15 cellular contexts compared by ENCODE assay signal in genomic region chr6:45538636-45539035, GRCh38.
DNase-seq lines count a peak whose midpoint lies in the region; TF ChIP-seq lines count a peak whose summit lies in the region.
"Had no signal": no experiment of that assay in that cellular context is flagged by ENCODE, and none has a peak within 500 bp of the region (broad histone marks: within the 10 kb centered on the region; RNA-seq: fewer than 3 reads in every experiment).

No MANE protein-coding gene starts in this region.

- peaks cover 6% of the 10 kb centered on the region for H3K4me1 Mint-ChIP-seq in MCF 10A (ENCODE audit: insufficient read depth, unreplicated experiment)
- H3K4me1 Mint-ChIP-seq in activated T-helper 2 cell treated with anti-CD3 and anti-CD28 coated beads, Interferon-gamma antibody, Interleukin-2, Interleukin-4, amounts not matched to agents 10 μg/mL and 5 μg/mL and 100 μg/mL, durations not matched to agents 14 hours and 24 hours and 36 hours (ENCODE audit: low read depth) = peaks cover 68% of the 10 kb centered on the region
- H3K4me1 Mint-ChIP-seq in type B pancreatic cell (ENCODE audit: unreplicated experiment) = peaks cover 53% of the 10 kb centered on the region

- peak overlapping the region in 1 of 2 experiments; percentile 24 for H3K4ac ChIP-seq in mesenchymal stem cell (ENCODE audit: low read depth in 1 of 2, low read length in 2 of 2)

- DNase-seq in breast epithelium (ENCODE audit: low spot score in 2 of 2) (peak in 1 of 2 donors; percentile 32), MCF 10A (ENCODE audit: unreplicated experiment) (no peak), mesenchymal stem cell (peak; percentile 29), type B pancreatic cell (ENCODE audit: extremely low spot score, unreplicated experiment) (no peak), GM20000 (ENCODE audit: low spot score) (no peak), HUDEP-2 (lab: John Stamatoyannopoulos, UW; ENCODE audit: unreplicated experiment in 76 of 76) (no peak), EL (no peak)
- no peak for DNase-seq in activated T-helper 2 cell treated with anti-CD3 and anti-CD28 coated beads, Interferon-gamma antibody, Interleukin-2, Interleukin-4, amounts not matched to agents 10 μg/mL and 5 μg/mL and 100 μg/mL, durations not matched to agents 14 hours and 24 hours and 36 hours (ENCODE audit: low spot score)
- DNase-seq: activated naive CD4-positive, alpha-beta T cell; effector memory CD8-positive, alpha-beta T cell; glutamatergic neuron; NCI-H1694 treated with DMSO at 0.1 percent for 48 hours; NCI-H774; stimulated activated CD4-positive, alpha-beta T cell treated with anti-CD3 and anti-CD28 coated beads, Interleukin-4, amount 100 ng/mL, for 1 hour had no signal

- H2BK5ac ChIP-seq in mesenchymal stem cell (ENCODE audit: low read depth, low read length, poor library complexity, severe bottlenecking) = no peak overlapping the region

- TF ChIP-seq POLR2A in breast epithelium (IDR thresholded peaks at IDR 0.05) = no peak

- 55% methylated on average over 6 of the region's 6 CpGs for WGBS in mesenchymal stem cell

- H3K14ac ChIP-seq in mesenchymal stem cell (ENCODE audit: low read length in 2 of 2) = peak overlapping the region in 1 of 2 experiments; percentile 53

- no peak overlapping the region for H2BK15ac ChIP-seq in mesenchymal stem cell (ENCODE audit: low read depth, poor library complexity, severe bottlenecking)

- no peak overlapping the region for H3K23ac ChIP-seq in mesenchymal stem cell (ENCODE audit: low read length in 2 of 2)

- peak overlapping the region; percentile 80 for H3K9ac ChIP-seq in mesenchymal stem cell (ENCODE audit: low read length)

- H3K27me3 ChIP-seq in breast epithelium (no peaks in the 10 kb centered on the region), mesenchymal stem cell (ENCODE audit: control insufficient read depth in 1 of 2, insufficient read depth in 1 of 2, low read length in 2 of 2) (no peaks in the 10 kb centered on the region)

- intact Hi-C loops in breast epithelium (cut with DNase I; ENCODE audit: low total_unique reads) (no loop called here), MCF 10A (cut with micrococcal nuclease) (no loop called here)
- intact Hi-C loops in activated T-helper 2 cell treated with anti-CD3 and anti-CD28 coated beads, Interferon-gamma antibody, Interleukin-2, Interleukin-4, amounts not matched to agents 10 μg/mL and 5 μg/mL and 100 μg/mL, durations not matched to agents 14 hours and 24 hours and 36 hours (cut with micrococcal nuclease) = no loop called here

- H3K4me3 ChIP-seq in breast epithelium (no peak overlapping the region), mesenchymal stem cell (ENCODE audit: insufficient read depth in 1 of 2, low read depth in 1 of 2, low read length in 2 of 2) (peak overlapping the region in 1 of 2 experiments; percentile 36)

- no peak overlapping the region for H2BK12ac ChIP-seq in mesenchymal stem cell (ENCODE audit: low read length in 2 of 2)

- H3K36me3 ChIP-seq in breast epithelium = no peaks in the 10 kb centered on the region
- peaks cover 0 to 20% of the 10 kb centered on the region in 2 experiments for H3K36me3 ChIP-seq in mesenchymal stem cell (ENCODE audit: control insufficient read depth in 1 of 2, insufficient read depth in 2 of 2, low read depth in 1 of 2, low read length in 2 of 2)

- H3K18ac ChIP-seq in mesenchymal stem cell (ENCODE audit: low read depth in 1 of 2, low read length in 2 of 2) = peak overlapping the region in 1 of 2 experiments; percentile 86

- TF ChIP-seq CTCF in breast epithelium (IDR thresholded peaks at IDR 0.05) (no peak), MCF 10A (IDR thresholded peaks at IDR 0.05; ENCODE audit: unreplicated experiment) (no peak), type B pancreatic cell (conservative IDR thresholded peaks at IDR 0.05) (no peak), GM20000 (IDR thresholded peaks at IDR 0.05; ENCODE audit: extremely low read depth, missing control alignments) (no peak)

- H4K91ac ChIP-seq in mesenchymal stem cell (ENCODE audit: low read length) = no peak overlapping the region

- peaks cover 39% of the 10 kb centered on the region for H3K79me1 ChIP-seq in mesenchymal stem cell (replicated peaks; ENCODE audit: low read length, poor library complexity, severe bottlenecking)

- peak overlapping the region; percentile 58 to 75 for H3K27ac ChIP-seq in breast epithelium
- H3K27ac ChIP-seq in mesenchymal stem cell (ENCODE audit: low read length, poor library complexity, severe bottlenecking) = peak overlapping the region; percentile 22
- H3K27ac ChIP-seq: RWPE1 had no signal

- H2AK5ac ChIP-seq in mesenchymal stem cell (ENCODE audit: low read length, severe bottlenecking) = no peak overlapping the region

- no peaks in the 10 kb centered on the region for H3K9me3 ChIP-seq in breast epithelium
- no peaks in the 10 kb centered on the region for H3K9me3 ChIP-seq in mesenchymal stem cell (ENCODE audit: control insufficient read depth, low read length)

- H3K4me1 ChIP-seq in breast epithelium (no peaks in the 10 kb centered on the region), mesenchymal stem cell (ENCODE audit: control insufficient read depth, insufficient read depth, low read depth, low read length) (peaks cover 9% of the 10 kb centered on the region)

- POLR2A ChIA-PET in MCF 10A (lab: Yijun Ruan, JAX) = no interaction called here

- H3K27ac Mint-ChIP-seq in MCF 10A (ENCODE audit: low read depth, unreplicated experiment) (no peak overlapping the region), type B pancreatic cell (peak overlapping the region; percentile 38)
- peak overlapping the region; percentile 18 for H3K27ac Mint-ChIP-seq in activated T-helper 2 cell treated with anti-CD3 and anti-CD28 coated beads, Interferon-gamma antibody, Interleukin-2, Interleukin-4, amounts not matched to agents 10 μg/mL and 5 μg/mL and 100 μg/mL, durations not matched to agents 14 hours and 24 hours and 36 hours

- no peak overlapping the region for H3K4me2 ChIP-seq in mesenchymal stem cell (ENCODE audit: low read length, poor library complexity, severe bottlenecking)

- H3K4me3 Mint-ChIP-seq in MCF 10A (ENCODE audit: unreplicated experiment) (no peak overlapping the region), type B pancreatic cell (peak overlapping the region; percentile 54)
- no peak overlapping the region for H3K4me3 Mint-ChIP-seq in activated T-helper 2 cell treated with anti-CD3 and anti-CD28 coated beads, Interferon-gamma antibody, Interleukin-2, Interleukin-4, amounts not matched to agents 10 μg/mL and 5 μg/mL and 100 μg/mL, durations not matched to agents 14 hours and 24 hours and 36 hours (ENCODE audit: low read depth)
- H3K4me3 Mint-ChIP-seq: effector memory CD8-positive, alpha-beta T cell had no signal

- no peaks in the 10 kb centered on the region for H3K27me3 Mint-ChIP-seq in MCF 10A (ENCODE audit: insufficient read depth, unreplicated experiment)
- no peaks in the 10 kb centered on the region for H3K27me3 Mint-ChIP-seq in activated T-helper 2 cell treated with anti-CD3 and anti-CD28 coated beads, Interferon-gamma antibody, Interleukin-2, Interleukin-4, amounts not matched to agents 10 μg/mL and 5 μg/mL and 100 μg/mL, durations not matched to agents 14 hours and 24 hours and 36 hours (ENCODE audit: low read depth)
- H3K27me3 Mint-ChIP-seq in type B pancreatic cell = peaks cover 10% of the 10 kb centered on the region
- H3K27me3 Mint-ChIP-seq: effector memory CD8-positive, alpha-beta T cell had no signal

- H3K36me3 Mint-ChIP-seq in MCF 10A (ENCODE audit: insufficient read depth, unreplicated experiment) = peaks cover 12% of the 10 kb centered on the region
- peaks cover 96% of the 10 kb centered on the region for H3K36me3 Mint-ChIP-seq in activated T-helper 2 cell treated with anti-CD3 and anti-CD28 coated beads, Interferon-gamma antibody, Interleukin-2, Interleukin-4, amounts not matched to agents 10 μg/mL and 5 μg/mL and 100 μg/mL, durations not matched to agents 14 hours and 24 hours and 36 hours (ENCODE audit: low read depth)
- no peaks in the 10 kb centered on the region for H3K36me3 Mint-ChIP-seq in type B pancreatic cell

- CTCF ChIA-PET in MCF 10A (lab: Yijun Ruan, JAX) = no interaction called here

- peak overlapping the region; percentile 38 for H2BK120ac ChIP-seq in mesenchymal stem cell (ENCODE audit: low read depth, low read length)

- peak overlapping the region; percentile 67 for H4K8ac ChIP-seq in mesenchymal stem cell (ENCODE audit: low read length)

- H2AFZ ChIP-seq in mesenchymal stem cell (ENCODE audit: low read depth, low read length) = no peak overlapping the region

- BruUV-seq in MCF 10A (replicated peaks; lab: Mats Ljungman, UMichigan) = no TSS peak

- H3K9me3 Mint-ChIP-seq in MCF 10A (ENCODE audit: unreplicated experiment) = no peaks in the 10 kb centered on the region
- H3K9me3 Mint-ChIP-seq in activated T-helper 2 cell treated with anti-CD3 and anti-CD28 coated beads, Interferon-gamma antibody, Interleukin-2, Interleukin-4, amounts not matched to agents 10 μg/mL and 5 μg/mL and 100 μg/mL, durations not matched to agents 14 hours and 24 hours and 36 hours = no peaks in the 10 kb centered on the region
- H3K9me3 Mint-ChIP-seq in type B pancreatic cell = no peaks in the 10 kb centered on the region
- H3K9me3 Mint-ChIP-seq: effector memory CD8-positive, alpha-beta T cell had no signal
